8 cellular contexts compared by ENCODE assay signal in genomic region chr14:100546051-100546443, GRCh38. TPM values are rescaled to one million over a fixed set of nuclear protein-coding genes. Genes with fewer than 3 reads are reported as not detected.
DNase-seq lines count a peak whose midpoint lies in the region; ATAC-seq, FAIRE-seq and TF ChIP-seq lines count a peak whose summit lies in the region.

No MANE protein-coding gene starts in this region.

- ATAC-seq in A549 (no peak), HG03460 (IDR thresholded peaks at IDR 0.05; ENCODE audit: unreplicated experiment) (no peak), HG02763 (IDR thresholded peaks at IDR 0.05; ENCODE audit: unreplicated experiment) (no peak)

- H3K4me3 ChIP-seq in A549 (peak overlapping the region; percentile 37; the same call in 2 of the 3 replicates), keratinocyte (ENCODE audit: control insufficient read depth in 2 of 3, extremely low read depth in 1 of 3, insufficient read depth in 2 of 3, low read depth in 1 of 3, low read length in 3 of 3) (no peak overlapping the region), PC-9 (no peak overlapping the region)

- no peak for TF ChIP-seq CTCF in A549 (IDR thresholded peaks at IDR 0.05)
- TF ChIP-seq CTCF in GM13976 (IDR thresholded peaks at IDR 0.05; ENCODE audit: borderline replicate concordance, control extremely low read depth, extremely low read depth, insufficient read depth, missing control alignments): no peak
- no peak for TF ChIP-seq CTCF in keratinocyte (optimal IDR thresholded peaks at IDR 0.05 in 1 of 3, IDR thresholded peaks at IDR 0.05 in 1 of 3, conservative IDR thresholded peaks at IDR 0.05 in 1 of 3; ENCODE audit: extremely low read depth in 1 of 3, insufficient read depth in 2 of 3, low read length in 3 of 3)
- TF ChIP-seq CTCF in PC-9 (conservative IDR thresholded peaks at IDR 0.05): no peak

- H3K36me3 ChIP-seq in keratinocyte (ENCODE audit: control insufficient read depth in 2 of 2, extremely low read depth in 1 of 2, insufficient read depth in 2 of 2, low read length in 2 of 2) (no peaks in the 10 kb centered on the region), PC-9 (ENCODE audit: low read depth) (no peaks in the 10 kb centered on the region)

- POLR2A ChIA-PET in A549 (lab: Yijun Ruan, JAX): no interaction called here
- POLR2A ChIA-PET in PC-9 (lab: Charles Lee; ENCODE audit: unreplicated experiment): no interaction called here

- no TSS peak for BruUV-seq in PC-9 (replicated peaks; lab: Mats Ljungman, UMichigan)

- DNase-seq in A549 (ENCODE audit: low read depth in 1 of 2, low spot score in 1 of 2): no peak
- peak; percentile 83 for DNase-seq in GM13976 (ENCODE audit: low spot score)
- no peak for DNase-seq in keratinocyte (ENCODE audit: low read depth, low spot score)
- no peak for DNase-seq in PC-9
- DNase-seq in NCI-H2196 (lab: John Stamatoyannopoulos, UW; ENCODE audit: unreplicated experiment): no peak

- peak overlapping the region; percentile 50 for H3K4me2 ChIP-seq in A549
- peak overlapping the region; percentile 18 for H3K4me2 ChIP-seq in keratinocyte (ENCODE audit: control insufficient read depth, extremely low read depth, insufficient read depth, low read depth, low read length)
- H3K4me2 ChIP-seq in PC-9: no peak overlapping the region

- no peak overlapping the region for H3K9ac ChIP-seq in keratinocyte (ENCODE audit: control insufficient read depth, extremely low read depth, insufficient read depth, low read length)

- CTCF ChIA-PET in A549 (lab: Yijun Ruan, JAX) (interaction anchor here (0.7 to 2.1 kb wide), 6 partner anchors 18 to 161 kb away, joined by 3 to 7 read pairs (median 3); no protein-coding TSS in a partner anchor), PC-9 (lab: Charles Lee) (no interaction called here)

- no peaks in the 10 kb centered on the region for H3K9me2 ChIP-seq in PC-9 (ENCODE audit: insufficient read depth)

- H2AFZ ChIP-seq in keratinocyte (ENCODE audit: control insufficient read depth, low read length) (no peak overlapping the region), PC-9 (no peak overlapping the region)

- peaks cover 5% of the 10 kb centered on the region; the same call in 1 of the 3 replicates for H3K4me1 ChIP-seq in A549
- H3K4me1 ChIP-seq in keratinocyte (ENCODE audit: control insufficient read depth, extremely low read depth, insufficient read depth, low read length): no peaks in the 10 kb centered on the region
- no peaks in the 10 kb centered on the region for H3K4me1 ChIP-seq in PC-9 (replicated peaks; ENCODE audit: insufficient read depth)

- no peaks in the 10 kb centered on the region for H3K9me3 Mint-ChIP-seq in activated naive CD8-positive, alpha-beta T cell (ENCODE audit: low read depth)

- H3K9me3 ChIP-seq in A549 (no peaks in the 10 kb centered on the region), keratinocyte (ENCODE audit: control insufficient read depth, low read depth, low read length) (no peaks in the 10 kb centered on the region), PC-9 (ENCODE audit: insufficient read depth, low read depth) (no peaks in the 10 kb centered on the region)

- H3K4me1 Mint-ChIP-seq in activated naive CD8-positive, alpha-beta T cell (ENCODE audit: low read depth): peaks cover 28% of the 10 kb centered on the region

- FAIRE-seq in A549 (lab: Jason Lieb, UNC) (no peak), keratinocyte (lab: Jason Lieb, UNC) (no peak)

- peaks cover 2% of the 10 kb centered on the region for H3K9me1 ChIP-seq in keratinocyte (ENCODE audit: control insufficient read depth, extremely low read depth, insufficient read depth, low read length)

- no peaks in the 10 kb centered on the region for H4K20me1 ChIP-seq in keratinocyte (ENCODE audit: control insufficient read depth, extremely low read depth, insufficient read depth, low read length)
- H4K20me1 ChIP-seq in PC-9 (ENCODE audit: insufficient read depth): no peaks in the 10 kb centered on the region

- no peaks in the 10 kb centered on the region for H3F3A ChIP-seq in PC-9 (ENCODE audit: insufficient read depth, low read depth)

- TF ChIP-seq RAD21 in A549 (conservative IDR thresholded peaks at IDR 0.05 in 1 of 2, IDR thresholded peaks at IDR 0.05 in 1 of 2): no peak

- H3K27ac ChIP-seq in A549: peak overlapping the region in 1 of 2 experiments; percentile 62; a peak in 2 of 6 replicates
- H3K27ac ChIP-seq in keratinocyte (ENCODE audit: control insufficient read depth, insufficient read depth, low read length): no peak overlapping the region
- no peak overlapping the region for H3K27ac ChIP-seq in PC-9

- H3K27me3 Mint-ChIP-seq in activated naive CD8-positive, alpha-beta T cell: no peaks in the 10 kb centered on the region

- 68% methylated on average over 8 of the region's 28 CpGs for WGBS in A549 (ENCODE audit: missing lambda C conversion rate)

- intact Hi-C loops in PC-9 (cut with micrococcal nuclease; ENCODE audit: unreplicated experiment): no loop called here

- H3K36me3 Mint-ChIP-seq in activated naive CD8-positive, alpha-beta T cell: no peaks in the 10 kb centered on the region

- H3K79me2 ChIP-seq in keratinocyte (ENCODE audit: control insufficient read depth, insufficient read depth, low read length) (no peaks in the 10 kb centered on the region), PC-9 (ENCODE audit: low read depth) (no peaks in the 10 kb centered on the region)

- peak overlapping the region; percentile 49 for H3K4me3 Mint-ChIP-seq in activated naive CD8-positive, alpha-beta T cell

- TF ChIP-seq POLR2A in A549 (IDR thresholded peaks at IDR 0.05; ENCODE audit: low read length): no peak

- H3K27me3 ChIP-seq in keratinocyte (ENCODE audit: control insufficient read depth, extremely low read depth, insufficient read depth, low read length) (peaks cover 15% of the 10 kb centered on the region), PC-9 (ENCODE audit: insufficient read depth, low read depth) (0 out of 2 replicates have a peak, but pooled peaks cover 3% of the 10 kb centered on the region)

- dilution Hi-C loops in keratinocyte (cut with MboI; ENCODE audit: extremely low pct_ligation_motif_present, low sequenced_read_pairs): no loop called here

- H3K27ac Mint-ChIP-seq in activated naive CD8-positive, alpha-beta T cell: peak overlapping the region; percentile 28

- no peak for TF ChIP-seq EP300 in A549 (IDR thresholded peaks at IDR 0.05)

- in situ Hi-C loops in GM13976 (cut with MboI; ENCODE audit: low sequenced_read_pairs, unreplicated experiment): no loop called here

TF ChIP-seq in A549, 52 proteins besides CTCF, POLR2A, EP300 and RAD21:
- TF ChIP-seq GATA3 (IDR thresholded peaks at IDR 0.05; ENCODE audit: borderline replicate concordance) (no peak), HOXA7 (CRISPR knock-in tag; IDR thresholded peaks at IDR 0.05) (no peak), NPAS2 (CRISPR knock-in tag; IDR thresholded peaks at IDR 0.05; ENCODE audit: borderline replicate concordance) (no peak), MAFK (IDR thresholded peaks at IDR 0.05; ENCODE audit: partially characterized antibody) (no peak)
- TF ChIP-seq, protein P1, sequence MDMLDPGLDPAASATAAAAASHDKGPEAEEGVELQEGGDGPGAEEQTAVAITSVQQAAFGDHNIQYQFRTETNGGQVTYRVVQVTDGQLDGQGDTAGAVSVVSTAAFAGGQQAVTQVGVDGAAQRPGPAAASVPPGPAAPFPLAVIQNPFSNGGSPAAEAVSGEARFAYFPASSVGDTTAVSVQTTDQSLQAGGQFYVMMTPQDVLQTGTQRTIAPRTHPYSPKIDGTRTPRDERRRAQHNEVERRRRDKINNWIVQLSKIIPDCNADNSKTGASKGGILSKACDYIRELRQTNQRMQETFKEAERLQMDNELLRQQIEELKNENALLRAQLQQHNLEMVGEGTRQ (IDR thresholded peaks at IDR 0.05): no peak
- TF ChIP-seq, protein P2, sequence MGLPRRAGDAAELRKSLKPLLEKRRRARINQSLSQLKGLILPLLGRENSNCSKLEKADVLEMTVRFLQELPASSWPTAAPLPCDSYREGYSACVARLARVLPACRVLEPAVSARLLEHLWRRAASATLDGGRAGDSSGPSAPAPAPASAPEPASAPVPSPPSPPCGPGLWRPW (IDR thresholded peaks at IDR 0.05): no peak
TF ChIP-seq in A549: peak in this region for 0.

RNA-seq across cellular contexts. Expression of gene BEGAIN, which starts 41.2 kb away (rescaled TPM):
- polyA plus RNA-seq in A549 (2011; rRNA removed): 1.4 and 1.5 TPM in 2 replicates
- polyA plus RNA-seq in A549 (2012; cell fraction: cytosol; rRNA removed): 1.3 and 1.8 TPM in 2 replicates
- 4.1 and 5.1 TPM in 2 replicates for polyA plus RNA-seq in A549 (2012; cell fraction: nucleus; rRNA removed)
- 1.9 to 3.7 TPM (median 2.3 TPM) in 3 replicates for polyA plus RNA-seq in A549 (2017; fragmentation: RNase III; extraction: RNeasy Plus Mini Kit Qiagen cat#74134 plus additional on column Dnase treatment)
- polyA minus RNA-seq in A549 (2011; rRNA and poly(A)+ RNA removed): 0.54 and 1.1 TPM in 2 replicates
- polyA plus RNA-seq in keratinocyte: 0.25 to 0.41 TPM (median 0.28 TPM) in 3 replicates
- not detected for polyA plus RNA-seq in keratinocyte (2011; ENCODE audit: low read depth)
- 0.19 and 0.95 TPM in 2 replicates for polyA plus RNA-seq in keratinocyte (2011; cell fraction: cytosol; rRNA removed)
- 1.0 and 1.1 TPM in 2 replicates for polyA plus RNA-seq in keratinocyte (2011; cell fraction: nucleus; rRNA removed)
- 0.22 and 0.31 TPM in 2 replicates for polyA plus RNA-seq in keratinocyte (2012; ENCODE audit: low replicate concordance)
- polyA minus RNA-seq in keratinocyte: 0.03 to 1.6 TPM (median 0.06 TPM) in 3 replicates
- not detected for polyA minus RNA-seq in keratinocyte (2011; cell fraction: cytosol; rRNA and poly(A)+ RNA removed)
- polyA minus RNA-seq in keratinocyte (2011; cell fraction: nucleus; rRNA and poly(A)+ RNA removed): 0.31 and 0.42 TPM in 2 replicates
- total RNA-seq in PC-9 (2021): not detected in 2 replicates
